Comparison of ENCODE assay signal across 10 cellular contexts in genomic region chr1:179105393-179105792, GRCh38. TPM values are rescaled to one million over a fixed set of nuclear protein-coding genes. Genes with fewer than 3 reads are reported as not detected.
A peak's percentile ranks its signal among the peaks of the same experiment; 100 is the strongest.
DNase-seq lines count a peak whose midpoint lies in the region; ATAC-seq and TF ChIP-seq lines count a peak whose summit lies in the region.
"Had no signal": no experiment of that assay in that cellular context is flagged by ENCODE, and none has a peak within 500 bp of the region (broad histone marks: within the 10 kb centered on the region; RNA-seq: fewer than 3 reads in every experiment).

No MANE protein-coding gene starts in this region.

- no peak for TF ChIP-seq POLR2A in suprapubic skin (IDR thresholded peaks at IDR 0.05)

- H3K79me2 ChIP-seq in OCI-LY3 (ENCODE audit: low read length): no peaks in the 10 kb centered on the region

- WGBS in suprapubic skin: 51% methylated on average over 7 of the region's 7 CpGs

- H3K27me3 ChIP-seq in OCI-LY3 (ENCODE audit: low read depth, low read length): no peaks in the 10 kb centered on the region
- no peaks in the 10 kb centered on the region for H3K27me3 ChIP-seq in suprapubic skin

- H3K36me3 ChIP-seq in OCI-LY3 (replicated peaks; ENCODE audit: low read depth, low read length) (peaks cover 29% of the 10 kb centered on the region), suprapubic skin (peaks cover 35% of the 10 kb centered on the region)

- H4K20me1 ChIP-seq in OCI-LY3 (ENCODE audit: insufficient read depth, low read length): no peaks in the 10 kb centered on the region

- peak; percentile 15 for DNase-seq in NCI-H748 (lab: John Stamatoyannopoulos, UW; ENCODE audit: unreplicated experiment)
- DNase-seq in NCI-H748 treated with DMSO at 0.1 percent for 48 hours (lab: John Stamatoyannopoulos, UW): no peak
- no peak for DNase-seq in fibroblast of villous mesenchyme (ENCODE audit: low read depth)
- no peak for DNase-seq in suprapubic skin (ENCODE audit: low spot score in 2 of 2)
- DNase-seq in NCI-H2029 treated with DMSO at 0.1 percent for 48 hours (lab: John Stamatoyannopoulos, UW): no peak
- DNase-seq: NCI-H446 treated with DMSO at 0.1 percent for 48 hours; stimulated activated CD4-positive, alpha-beta T cell treated with anti-CD3 and anti-CD28 coated beads, Interleukin-4, amount 100 ng/mL, for 24 hours had no signal

- H3K4me1 ChIP-seq in OCI-LY3 (ENCODE audit: low read length) (0 out of 2 replicates have a peak, but pooled peaks cover 3% of the 10 kb centered on the region), suprapubic skin (no peaks in the 10 kb centered on the region)

- H3K4me2 ChIP-seq in OCI-LY3 (ENCODE audit: low read length): no peak overlapping the region

- peak; percentile 52 for TF ChIP-seq CTCF in OCI-LY3 (IDR thresholded peaks at IDR 0.05; ENCODE audit: low read depth, low read length)
- peak; percentile 47 for TF ChIP-seq CTCF in fibroblast of villous mesenchyme (IDR thresholded peaks at IDR 0.05; ENCODE audit: insufficient read depth, low read depth, low read length)
- TF ChIP-seq CTCF in suprapubic skin (IDR thresholded peaks at IDR 0.05): peak; percentile 2 to 41

- H3K4me3 ChIP-seq in OCI-LY3 (ENCODE audit: low read length) (no peak overlapping the region), fibroblast of villous mesenchyme (ENCODE audit: low read depth, low read length) (no peak overlapping the region), suprapubic skin (no peak overlapping the region)

- ATAC-seq in HG03565 (IDR thresholded peaks at IDR 0.05; ENCODE audit: unreplicated experiment) (no peak), HG02623 (IDR thresholded peaks at IDR 0.05; ENCODE audit: unreplicated experiment) (no peak)

- TF ChIP-seq EP300 in suprapubic skin (IDR thresholded peaks at IDR 0.05): no peak

- no peak overlapping the region for H3K9ac ChIP-seq in OCI-LY3 (ENCODE audit: low read length)

- H3K27ac ChIP-seq in OCI-LY3 (ENCODE audit: low read length) (no peak overlapping the region), suprapubic skin (no peak overlapping the region)

- H2AFZ ChIP-seq in OCI-LY3 (ENCODE audit: low read depth, low read length): no peak overlapping the region

- H3K9me3 ChIP-seq in OCI-LY3 (ENCODE audit: insufficient read depth, low read length) (no peaks in the 10 kb centered on the region), suprapubic skin (no peaks in the 10 kb centered on the region)

RNA-seq across cellular contexts. Expression of gene TOR3A, which starts 23.5 kb away (rescaled TPM):
- total RNA-seq in fibroblast of villous mesenchyme: 35.4 and 41.2 TPM in 2 replicates
- 10 to 100 TPM; 23.6 to 31.4 (median 29.6) TPM for total RNA-seq in suprapubic skin
